8 cellular contexts compared by ENCODE assay signal in genomic region chr17:75978938-75979704, GRCh38. TPM values are rescaled to one million over a fixed set of nuclear protein-coding genes. Genes with fewer than 3 reads are reported as not detected.
DNase-seq lines count a peak whose midpoint lies in the region; ATAC-seq and TF ChIP-seq lines count a peak whose summit lies in the region.

Gene ACOX1, minus strand, starts transcription at chr17:75979166. Its CDS starts 93 bp downstream, at chr17:75979073.
A gene with protein sequence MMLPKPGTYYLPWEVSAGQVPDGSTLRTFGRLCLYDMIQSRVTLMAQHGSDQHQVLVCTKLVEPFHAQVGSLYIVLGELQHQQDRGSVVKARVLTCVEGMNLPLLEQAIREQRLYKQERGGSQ (plus strand): TSS chr17:75979240. CDS start chr17:75986193, 6,953 bp downstream.

- H3K4me1 ChIP-seq in CD4-positive, CD25-positive, alpha-beta regulatory T cell (ENCODE audit: control insufficient read depth, insufficient read depth, low read length, poor library complexity, severe bottlenecking): peaks cover 29% of the 10 kb centered on the region
- peaks cover 0 to 54% (median 16%) of the 10 kb centered on the region in 4 donors for H3K4me1 ChIP-seq in right lobe of liver

- H3K4me1 Mint-ChIP-seq in CD4-positive, CD25-positive, alpha-beta regulatory T cell: peaks cover 13 to 61% (median 35%) of the 10 kb centered on the region in 4 donors
- H3K4me1 Mint-ChIP-seq in activated CD4-positive, alpha-beta memory T cell treated with anti-CD3 and anti-CD28 coated beads for 36 hours (ENCODE audit: low read depth): peaks cover 33% of the 10 kb centered on the region

- peak within 1 kb of the TSS; percentile 100 for H3K27ac Mint-ChIP-seq in CD4-positive, CD25-positive, alpha-beta regulatory T cell
- peak within 1 kb of the TSS; percentile 99 for H3K27ac Mint-ChIP-seq in activated CD4-positive, alpha-beta memory T cell treated with anti-CD3 and anti-CD28 coated beads for 36 hours

- peak within 1 kb of the TSS; percentile 91 for H3K4me3 ChIP-seq in CD4-positive, CD25-positive, alpha-beta regulatory T cell (ENCODE audit: low read depth, low read length)
- H3K4me3 ChIP-seq in dorsolateral prefrontal cortex (peak within 1 kb of the TSS; percentile 68 to 99 (median 91)), right lobe of liver (peak within 1 kb of the TSS; percentile 86 to 98 (median 94))

- ATAC-seq in CD4-positive, CD25-positive, alpha-beta regulatory T cell (ENCODE audit: low read depth in 2 of 2): peak; percentile 95 to 96
- peak; percentile 93 for ATAC-seq in GM19397 (IDR thresholded peaks at IDR 0.05; ENCODE audit: unreplicated experiment)
- peak; percentile 83 for ATAC-seq in HG03571 (IDR thresholded peaks at IDR 0.05; ENCODE audit: unreplicated experiment)
- ATAC-seq in right lobe of liver: peak; percentile 81 to 93 (median 86)

- peak; percentile 96 for TF ChIP-seq POLR2A in right lobe of liver (IDR thresholded peaks at IDR 0.05)

- peak in 52 of 56 donors; percentile 15 to 72 (median 51) for TF ChIP-seq CTCF in dorsolateral prefrontal cortex (IDR thresholded peaks at IDR 0.05 in 54 of 56, conservative IDR thresholded peaks at IDR 0.05 in 2 of 56; ENCODE audit: low read depth in 1 of 56, partially characterized antibody in 56 of 56)
- peak; percentile 38 to 51 (median 41) for TF ChIP-seq CTCF in right lobe of liver (IDR thresholded peaks at IDR 0.05)

- H3K27me3 Mint-ChIP-seq in CD4-positive, CD25-positive, alpha-beta regulatory T cell: no peaks in the 10 kb centered on the region
- H3K27me3 Mint-ChIP-seq in activated CD4-positive, alpha-beta memory T cell treated with anti-CD3 and anti-CD28 coated beads for 36 hours: no peaks in the 10 kb centered on the region

- intact Hi-C loops in activated CD4-positive, alpha-beta memory T cell treated with anti-CD3 and anti-CD28 coated beads for 36 hours (cut with micrococcal nuclease): loop anchor here (1.0 to 2.0 kb wide), 3 partner anchors 38 to 200 kb away; partner anchors contain the start of gene FBF1
- intact Hi-C loops in dorsolateral prefrontal cortex (cut with DNase I) (loop anchor here (2.0 to 5.0 kb wide), 2 partner anchors 38 to 72 kb away; partner anchors contain the start of gene FBF1 (in 1 of the 2)), right lobe of liver (cut with DNase I) (no loop called here)

- POLR2A ChIA-PET in activated CD4-positive, alpha-beta memory T cell treated with anti-CD3 and anti-CD28 coated beads for 36 hours (lab: Charles Lee): interaction anchor here (0.5 to 1.1 kb wide), 3 partner anchors 38 to 404 kb away, joined by 3 to 4 read pairs (median 3); partner anchors contain the start of genes FBF1 and TRIM47

- WGBS in right lobe of liver (ENCODE audit: insufficient coverage, low coverage, low lambda C conversion rate, missing lambda C conversion rate): 0% methylated on average over 15 of the region's 72 CpGs

- DNase-seq in CD4-positive, CD25-positive, alpha-beta regulatory T cell: peak; percentile 93 to 98 (median 93)
- DNase-seq in NCI-H82 treated with DMSO at 0.1 percent for 48 hours (lab: John Stamatoyannopoulos, UW; ENCODE audit: unreplicated experiment) (peak; percentile 93), dorsolateral prefrontal cortex (peak; percentile 93 to 98 (median 96)), right lobe of liver (peak; percentile 98 to 99 (median 98))
- DNase-seq in activated CD4-positive, alpha-beta memory T cell treated with anti-CD3 and anti-CD28 coated beads for 36 hours: peak; percentile 97
- DNase-seq in stimulated activated CD4-positive, alpha-beta T cell treated with anti-CD3 and anti-CD28 coated beads, Interleukin-4, amount 100 ng/mL, for 4 hours: peak; percentile 91 to 94

- H3K36me3 ChIP-seq in CD4-positive, CD25-positive, alpha-beta regulatory T cell (ENCODE audit: control insufficient read depth, insufficient read depth, low read length): no peaks in the 10 kb centered on the region
- H3K36me3 ChIP-seq in right lobe of liver: no peaks in the 10 kb centered on the region

- H3K9me3 ChIP-seq in CD4-positive, CD25-positive, alpha-beta regulatory T cell (ENCODE audit: control insufficient read depth in 2 of 2, low read length in 2 of 2): no peaks in the 10 kb centered on the region
- H3K9me3 ChIP-seq in right lobe of liver: no peaks in the 10 kb centered on the region

- peak within 1 kb of the TSS; percentile 95 to 100 (median 98) for H3K4me3 Mint-ChIP-seq in CD4-positive, CD25-positive, alpha-beta regulatory T cell
- peak within 1 kb of the TSS; percentile 96 for H3K4me3 Mint-ChIP-seq in activated CD4-positive, alpha-beta memory T cell treated with anti-CD3 and anti-CD28 coated beads for 36 hours

- H3K36me3 Mint-ChIP-seq in CD4-positive, CD25-positive, alpha-beta regulatory T cell: peaks cover 8% of the 10 kb centered on the region
- peaks cover 6% of the 10 kb centered on the region for H3K36me3 Mint-ChIP-seq in activated CD4-positive, alpha-beta memory T cell treated with anti-CD3 and anti-CD28 coated beads for 36 hours

- CTCF ChIA-PET in activated CD4-positive, alpha-beta memory T cell treated with anti-CD3 and anti-CD28 coated beads for 36 hours (lab: Charles Lee): interaction anchor here (0.6 to 1.6 kb wide), 7 partner anchors 14 to 301 kb away, joined by 3 to 7 read pairs (median 4); partner anchors contain the start of genes CDK3 and MRPL38

- H3K27ac ChIP-seq in CD4-positive, CD25-positive, alpha-beta regulatory T cell (ENCODE audit: insufficient read depth, low read length, poor library complexity, severe bottlenecking): peak within 1 kb of the TSS; percentile 91
- H3K27ac ChIP-seq in dorsolateral prefrontal cortex: peak within 1 kb of the TSS; percentile 89 to 100 (median 99)
- H3K27ac ChIP-seq in right lobe of liver: peak within 1 kb of the TSS; percentile 94 to 96 (median 95)

- no peaks in the 10 kb centered on the region for H3K9me3 Mint-ChIP-seq in CD4-positive, CD25-positive, alpha-beta regulatory T cell
- no peaks in the 10 kb centered on the region for H3K9me3 Mint-ChIP-seq in activated CD4-positive, alpha-beta memory T cell treated with anti-CD3 and anti-CD28 coated beads for 36 hours

- H3K27me3 ChIP-seq in CD4-positive, CD25-positive, alpha-beta regulatory T cell (ENCODE audit: control insufficient read depth, insufficient read depth, low read length): no peaks in the 10 kb centered on the region
- H3K27me3 ChIP-seq in dorsolateral prefrontal cortex (no peaks in the 10 kb centered on the region), right lobe of liver (no peaks in the 10 kb centered on the region)

RNA-seq across cellular contexts. Expression of gene ACOX1, which starts in this region (rescaled TPM):
- 25.6 TPM for total RNA-seq in CD4-positive, CD25-positive, alpha-beta regulatory T cell
- polyA plus RNA-seq in CD4-positive, CD25-positive, alpha-beta regulatory T cell: 10 to 100 TPM; 15.0 to 24.3 (median 18.9) TPM
- total RNA-seq in activated CD4-positive, alpha-beta memory T cell treated with anti-CD3 and anti-CD28 coated beads for 36 hours: 10 to 100 TPM; 34.0 to 35.1 TPM
- total RNA-seq in dorsolateral prefrontal cortex (10 to 100 TPM; 34.9 to 82.1 (median 62.5) TPM), right lobe of liver (100 to 1,000 TPM; 112 to 202 (median 190) TPM)

RNA-seq across cellular contexts. Expression of the second gene that starts in this region (rescaled TPM):
- 17.3 TPM for total RNA-seq in CD4-positive, CD25-positive, alpha-beta regulatory T cell
- 10 to 100 TPM; 19.9 to 26.1 (median 21.5) TPM for polyA plus RNA-seq in CD4-positive, CD25-positive, alpha-beta regulatory T cell
- total RNA-seq in activated CD4-positive, alpha-beta memory T cell treated with anti-CD3 and anti-CD28 coated beads for 36 hours: 10 to 100 TPM; 11.4 to 12.3 TPM
- 10 to 100 TPM in 47 of 120 experiments, 1 to 10 TPM in 73; 4.0 to 20.6 (median 9.1) TPM for total RNA-seq in dorsolateral prefrontal cortex
- 10 to 100 TPM in 5 of 6 experiments, 1 to 10 TPM in 1; 6.9 to 25.2 (median 14.1) TPM for total RNA-seq in right lobe of liver

Comparison
In these comparisons a context has a peak if more than half of its experiments do, and no peak if none do; other contexts are left out.
1. Peak in every context shown above with its lines: DNase-seq, ATAC-seq, H3K4me3 ChIP-seq and H3K27ac ChIP-seq.
2. intact Hi-C loops: an anchor here in activated CD4-positive, alpha-beta memory T cell treated with anti-CD3 and anti-CD28 coated beads for 36 hours (1.0 to 2.0 kb wide) and dorsolateral prefrontal cortex (2.0 to 5.0 kb wide); none called in right lobe of liver.